In the genomic region with DNA sequence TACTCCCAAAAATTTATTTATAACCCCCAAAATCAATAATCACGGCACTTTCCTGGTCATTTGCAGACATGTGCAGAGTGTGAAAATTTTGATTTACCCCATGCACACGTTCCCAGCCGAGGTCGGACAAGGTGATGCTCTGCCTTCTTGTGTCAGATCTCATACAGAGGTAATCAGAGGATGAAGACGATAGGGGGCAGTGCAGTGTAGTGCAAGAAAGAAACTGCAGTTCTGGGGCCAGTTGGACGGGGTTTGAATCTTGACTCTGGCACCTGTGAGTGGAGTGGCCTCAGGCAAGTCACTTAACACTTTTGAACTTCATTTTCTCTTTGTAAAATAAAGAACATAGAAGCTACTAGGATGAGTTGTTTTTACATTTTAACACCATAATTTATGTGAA, we compare ENCODE assay signal across 8 cellular contexts.
DNase-seq lines count a peak whose midpoint lies in the region; TF ChIP-seq lines count a peak whose summit lies in the region.

No MANE protein-coding gene starts in this region.

- H3K36me3 Mint-ChIP-seq in H9 (ENCODE audit: insufficient read depth in 1 of 3, low read depth in 3 of 3), result peaks cover 0 to 6% (median 0%) of the 10 kb centered on the region in 3 experiments; a peak in 2 of 7 replicates

- no peaks in the 10 kb centered on the region for H4K20me1 ChIP-seq in H9 (ENCODE audit: control insufficient read depth, insufficient read depth, insufficient read length)
- no peaks in the 10 kb centered on the region for H4K20me1 ChIP-seq in OCI-LY3 (ENCODE audit: insufficient read depth, low read length)

- H3K4me2 ChIP-seq in H9 (ENCODE audit: insufficient read depth, insufficient read length, low read length) (no peak overlapping the region), OCI-LY3 (ENCODE audit: low read length) (no peak overlapping the region)

- H2BK120ac ChIP-seq in H9 (ENCODE audit: low read depth, low read length, poor library complexity, severe bottlenecking), result no peak overlapping the region

- H3K18ac ChIP-seq in H9 (ENCODE audit: insufficient read length, low read depth, low read length), result no peak overlapping the region

- no peak overlapping the region for H3K4me3 Mint-ChIP-seq in H9

- H3K9me3 ChIP-seq in H9 (ENCODE audit: control insufficient read depth, low read depth, low read length) (no peaks in the 10 kb centered on the region), OCI-LY3 (ENCODE audit: insufficient read depth, low read length) (no peaks in the 10 kb centered on the region), ascending aorta (no peaks in the 10 kb centered on the region)

- no peak overlapping the region for H2BK15ac ChIP-seq in H9 (ENCODE audit: low read depth, low read length)

- H2AK5ac ChIP-seq in H9 (ENCODE audit: insufficient read length, low read length), result no peak overlapping the region

- H3K4me1 ChIP-seq in H9 (ENCODE audit: insufficient read depth, low read length) (no peaks in the 10 kb centered on the region; the same call in 1 of the 2 replicates), OCI-LY3 (ENCODE audit: low read length) (peaks cover 7% of the 10 kb centered on the region), ascending aorta (no peaks in the 10 kb centered on the region)

- no peaks in the 10 kb centered on the region for H3K79me2 ChIP-seq in H9 (ENCODE audit: insufficient read depth, low read length)
- H3K79me2 ChIP-seq in OCI-LY3 (ENCODE audit: low read length), result no peaks in the 10 kb centered on the region

- H2BK12ac ChIP-seq in H9 (ENCODE audit: insufficient read length, low read depth, low read length), result no peak overlapping the region

- no peak overlapping the region for H2BK5ac ChIP-seq in H9 (ENCODE audit: insufficient read length, low read length)

- H4K91ac ChIP-seq in H9 (ENCODE audit: insufficient read length, low read depth, low read length), result no peak overlapping the region

- H4K5ac ChIP-seq in H9 (ENCODE audit: insufficient read length, low read depth, low read length), result no peak overlapping the region

- H3K79me1 ChIP-seq in H9 (ENCODE audit: insufficient read depth, low read depth, low read length, poor library complexity, severe bottlenecking), result no peaks in the 10 kb centered on the region

- no peak overlapping the region for H3K4me3 ChIP-seq in OCI-LY3 (ENCODE audit: low read length)
- no peak overlapping the region for H3K4me3 ChIP-seq in ascending aorta

- no peak overlapping the region for H2AFZ ChIP-seq in H9 (ENCODE audit: low read length)
- no peak overlapping the region for H2AFZ ChIP-seq in OCI-LY3 (ENCODE audit: low read depth, low read length)

- H3K56ac ChIP-seq in H9 (ENCODE audit: insufficient read length, low read depth, low read length), result no peak overlapping the region

- H3K4ac ChIP-seq in H9 (ENCODE audit: low read depth, low read length), result no peak overlapping the region

- H3K36me3 ChIP-seq in OCI-LY3 (replicated peaks; ENCODE audit: low read depth, low read length) (no peaks in the 10 kb centered on the region), ascending aorta (no peaks in the 10 kb centered on the region)

- no peak overlapping the region for H3T11ph ChIP-seq in H9 (ENCODE audit: low read length)

- no peak overlapping the region for H3K23ac ChIP-seq in H9 (ENCODE audit: insufficient read length, low read depth, low read length)

- no peak overlapping the region for H3K27ac ChIP-seq in H9 (ENCODE audit: insufficient read length, low read depth, low read length)
- H3K27ac ChIP-seq in OCI-LY3 (ENCODE audit: low read length), result no peak overlapping the region
- H3K27ac ChIP-seq in ascending aorta, result no peak overlapping the region

- DNase-seq in COLO668 (lab: John Stamatoyannopoulos, UW; ENCODE audit: unreplicated experiment) (peak; percentile 8), H9 (peak; percentile 76), ascending aorta (ENCODE audit: low spot score in 2 of 2) (no peak), kidney glomerular epithelial cell (lab: John Stamatoyannopoulos, UW) (peak; percentile 0), T1000 (lab: John Stamatoyannopoulos, UW) (no peak), NCI-H128 (lab: John Stamatoyannopoulos, UW; ENCODE audit: unreplicated experiment) (no peak), NCI-H1048 (lab: John Stamatoyannopoulos, UW) (no peak)

- no CpG with 5 or more reads among the region's 6 CpGs for WGBS in H9 (ENCODE audit: extremely low coverage, insufficient read length, low lambda C conversion rate)

- peaks cover 2% of the 10 kb centered on the region for H3K27me3 Mint-ChIP-seq in H9 (ENCODE audit: low read depth)

- intact Hi-C loops in ascending aorta (cut with DNase I), result no loop called here

- H3K27ac Mint-ChIP-seq in H9, result no peak overlapping the region

- H3K27me3 ChIP-seq in H9 (ENCODE audit: insufficient read depth, low read length) (no peaks in the 10 kb centered on the region), OCI-LY3 (ENCODE audit: low read depth, low read length) (no peaks in the 10 kb centered on the region), ascending aorta (no peaks in the 10 kb centered on the region)

- TF ChIP-seq CTCF in H9 (conservative IDR thresholded peaks at IDR 0.05) (peak; percentile 68), OCI-LY3 (IDR thresholded peaks at IDR 0.05; ENCODE audit: low read depth, low read length) (peak; percentile 61), ascending aorta (IDR thresholded peaks at IDR 0.05) (peak in 2 of 3 experiments; percentile 13 to 38)

- H3K9ac ChIP-seq in H9 (ENCODE audit: extremely low read depth, insufficient read length, low read length) (no peak overlapping the region), OCI-LY3 (ENCODE audit: low read length) (no peak overlapping the region)

- H3K9me3 Mint-ChIP-seq in H9, result peaks cover 0 to 26% of the 10 kb centered on the region in 2 experiments; a peak in 2 of 5 replicates

- no peak overlapping the region for H4K8ac ChIP-seq in H9 (replicated peaks; ENCODE audit: insufficient read length, low read depth, low read length)

- no peaks in the 10 kb centered on the region for H3K23me2 ChIP-seq in H9 (ENCODE audit: insufficient read length, low read depth, low read length, poor library complexity, severe bottlenecking)

- no peak overlapping the region for H3K14ac ChIP-seq in H9 (ENCODE audit: insufficient read depth, low read length)

- H2BK20ac ChIP-seq in H9 (ENCODE audit: low read depth, low read length, poor library complexity, severe bottlenecking), result no peak overlapping the region

- H3K4me1 Mint-ChIP-seq in H9, result peaks cover 2 to 10% of the 10 kb centered on the region in 2 experiments; a peak in 3 of 4 replicates

Comparison
In these comparisons a context has a peak if more than half of its experiments do, and no peak if none do; other contexts are left out.
1. DNase-seq: peak in COLO668 (single experiment), H9 (single experiment) and kidney glomerular epithelial cell (single experiment); none in ascending aorta (0 of 2), T1000 (single experiment), NCI-H128 (single experiment) and NCI-H1048 (single experiment).
2. Peak in every context shown above with its lines, with median percentiles within 50 percentile points of each other: CTCF ChIP-seq.